In the genomic region with DNA sequence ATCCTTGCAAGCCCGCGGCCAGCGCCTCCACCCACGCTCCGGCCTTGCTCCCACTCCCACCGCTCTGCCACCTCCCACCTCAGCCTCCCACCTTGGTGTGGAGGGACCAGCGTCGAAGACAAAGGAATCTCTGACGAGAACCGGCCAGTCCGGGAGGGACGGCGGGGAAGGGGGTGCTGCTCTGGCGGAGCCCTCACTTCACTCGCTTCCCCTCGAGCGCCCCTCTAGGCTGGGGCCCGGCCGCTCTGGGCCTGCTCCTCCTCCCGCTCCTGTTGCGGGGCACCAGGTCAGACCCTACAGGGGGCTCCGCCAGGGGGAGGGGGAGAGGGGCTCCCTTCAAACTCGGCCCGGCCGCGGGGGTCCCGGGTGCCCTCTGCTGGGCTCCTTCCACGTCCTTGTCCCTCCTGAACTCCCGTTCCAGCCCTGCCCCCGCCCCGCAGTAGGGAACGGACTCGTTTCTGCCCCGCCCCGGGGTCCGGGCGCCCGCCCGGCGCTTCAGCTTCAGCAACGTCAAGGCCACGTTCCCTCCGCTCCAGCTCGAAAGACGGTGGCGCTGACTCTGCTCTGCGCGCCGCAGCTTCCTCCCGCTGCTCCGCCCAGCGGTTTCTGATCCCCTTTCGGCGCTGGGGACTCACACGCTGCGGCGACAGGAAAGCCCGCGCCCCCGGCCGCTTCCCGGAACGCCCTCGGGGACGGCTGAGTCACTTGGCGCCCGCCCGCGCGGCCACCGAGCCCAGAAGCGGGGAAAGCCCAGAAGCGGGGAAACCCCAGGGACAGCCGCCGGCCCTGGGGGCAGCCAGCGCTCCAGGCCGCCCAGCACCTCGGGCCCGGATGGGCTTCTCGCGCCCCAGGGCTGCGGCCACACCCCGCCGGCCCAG, we compare ENCODE assay signal across 8 cellular contexts. TPM values are rescaled to one million over a fixed set of nuclear protein-coding genes. Genes with fewer than 3 reads are reported as not detected.
DNase-seq lines count a peak whose midpoint lies in the region; ATAC-seq and TF ChIP-seq lines count a peak whose summit lies in the region.

No MANE protein-coding gene starts in this region.

- peak overlapping the region; percentile 67 for H3K9ac ChIP-seq in H9 (ENCODE audit: extremely low read depth, insufficient read length, low read length)

- H3K27me3 Mint-ChIP-seq in H9 (ENCODE audit: low read depth) = no peaks in the 10 kb centered on the region

- no peak overlapping the region for H3K23ac ChIP-seq in H9 (ENCODE audit: insufficient read length, low read depth, low read length)

- peak overlapping the region; percentile 67 for H3K14ac ChIP-seq in H9 (ENCODE audit: insufficient read depth, low read length)

- H3K9me3 ChIP-seq in H9 (ENCODE audit: control insufficient read depth, low read depth, low read length) (no peaks in the 10 kb centered on the region), SJCRH30 (replicated peaks) (no peaks in the 10 kb centered on the region), testis (no peaks in the 10 kb centered on the region)

- DNase-seq in GF-D8 (lab: John Stamatoyannopoulos, UW) (peak; percentile 52), H9 (peak; percentile 83), M059J (ENCODE audit: low read depth) (peak; percentile 93), SJCRH30 (peak; percentile 82 to 88), globus pallidus (ENCODE audit: low spot score) (peak; percentile 64), omental fat pad (ENCODE audit: low spot score) (peak; percentile 60), testis (peak; percentile 81)
- peak; percentile 96 for DNase-seq in activated naive CD4-positive, alpha-beta T cell treated with Interleukin-2 at 50 U/mL for 16 hours

- H2BK5ac ChIP-seq in H9 (ENCODE audit: insufficient read length, low read length) = no peak overlapping the region

- no peaks in the 10 kb centered on the region for H4K20me1 ChIP-seq in H9 (ENCODE audit: control insufficient read depth, insufficient read depth, insufficient read length)

- H2AFZ ChIP-seq in H9 (ENCODE audit: low read length) = no peak overlapping the region

- H3K4me2 ChIP-seq in H9 (ENCODE audit: insufficient read depth, insufficient read length, low read length) = peak overlapping the region; percentile 85

- TF ChIP-seq POLR2A in testis (IDR thresholded peaks at IDR 0.05) = no peak

- peak overlapping the region in 2 of 3 experiments; percentile 97; a peak in 4 of 7 replicates for H3K27ac Mint-ChIP-seq in H9

- H3K56ac ChIP-seq in H9 (ENCODE audit: insufficient read length, low read depth, low read length) = no peak overlapping the region

- H3K27me3 ChIP-seq in H9 (ENCODE audit: insufficient read depth, low read length) (no peaks in the 10 kb centered on the region), SJCRH30 (no peaks in the 10 kb centered on the region), testis (no peaks in the 10 kb centered on the region)

- no peak overlapping the region for H3T11ph ChIP-seq in H9 (ENCODE audit: low read length)

- H3K23me2 ChIP-seq in H9 (ENCODE audit: insufficient read length, low read depth, low read length, poor library complexity, severe bottlenecking) = peaks cover 8% of the 10 kb centered on the region

- ATAC-seq in omental fat pad (ENCODE audit: low FRiP score) = peak; percentile 92

- no peak overlapping the region for H2BK12ac ChIP-seq in H9 (ENCODE audit: insufficient read length, low read depth, low read length)

- H2BK15ac ChIP-seq in H9 (ENCODE audit: low read depth, low read length) = no peak overlapping the region

- H3K27ac ChIP-seq in H9 (ENCODE audit: insufficient read length, low read depth, low read length) = peak overlapping the region; percentile 33
- H3K27ac ChIP-seq in SJCRH30 = peak overlapping the region; percentile 90
- H3K27ac ChIP-seq in testis = peak overlapping the region; percentile 93 to 94

- peak overlapping the region; percentile 81 for H3K18ac ChIP-seq in H9 (ENCODE audit: insufficient read length, low read depth, low read length)

- no peaks in the 10 kb centered on the region for H3K36me3 Mint-ChIP-seq in H9 (ENCODE audit: insufficient read depth in 1 of 3, low read depth in 3 of 3)

- H3K9me3 Mint-ChIP-seq in H9 = no peaks in the 10 kb centered on the region

- no peaks in the 10 kb centered on the region for H3K79me2 ChIP-seq in H9 (ENCODE audit: insufficient read depth, low read length)

- H4K8ac ChIP-seq in H9 (replicated peaks; ENCODE audit: insufficient read length, low read depth, low read length) = no peak overlapping the region

- peaks cover 39% of the 10 kb centered on the region in 2 experiments for H3K4me1 Mint-ChIP-seq in H9

- no peak overlapping the region for H2AK5ac ChIP-seq in H9 (ENCODE audit: insufficient read length, low read length)

- H2BK20ac ChIP-seq in H9 (ENCODE audit: low read depth, low read length, poor library complexity, severe bottlenecking) = no peak overlapping the region

- no peak overlapping the region for H3K4ac ChIP-seq in H9 (ENCODE audit: low read depth, low read length)

- H3K4me1 ChIP-seq in H9 (ENCODE audit: insufficient read depth, low read length) = peaks cover 2% of the 10 kb centered on the region; the same call in 1 of the 2 replicates
- peaks cover 25% of the 10 kb centered on the region for H3K4me1 ChIP-seq in SJCRH30
- peaks cover 3% of the 10 kb centered on the region for H3K4me1 ChIP-seq in testis

- H3K4me3 ChIP-seq in SJCRH30 (peak overlapping the region; percentile 65), testis (peak overlapping the region; percentile 66 to 67)

- H4K5ac ChIP-seq in H9 (ENCODE audit: insufficient read length, low read depth, low read length) = no peak overlapping the region

- no peak overlapping the region for H2BK120ac ChIP-seq in H9 (ENCODE audit: low read depth, low read length, poor library complexity, severe bottlenecking)

- peak overlapping the region; percentile 82 to 85 for H3K4me3 Mint-ChIP-seq in H9

- H3K79me1 ChIP-seq in H9 (ENCODE audit: insufficient read depth, low read depth, low read length, poor library complexity, severe bottlenecking) = no peaks in the 10 kb centered on the region

- no peak overlapping the region for H4K91ac ChIP-seq in H9 (ENCODE audit: insufficient read length, low read depth, low read length)

- peak; percentile 44; the same call in 2 of the 3 replicates for TF ChIP-seq CTCF in H9 (conservative IDR thresholded peaks at IDR 0.05)
- TF ChIP-seq CTCF in omental fat pad (IDR thresholded peaks at IDR 0.05) = no peak
- TF ChIP-seq CTCF in testis (IDR thresholded peaks at IDR 0.05) = no peak

- no CpG with 5 or more reads among the region's 84 CpGs for WGBS in H9 (ENCODE audit: extremely low coverage, insufficient read length, low lambda C conversion rate)
- 1% methylated on average over 21 to 84 of the region's 84 CpGs for WGBS in testis, 2 donors

- H3K36me3 ChIP-seq in SJCRH30 (0 out of 2 replicates have a peak, but pooled peaks cover 4% of the 10 kb centered on the region), testis (ENCODE audit: low read depth, missing control alignments) (no peaks in the 10 kb centered on the region)

- intact Hi-C loops in testis (cut with DNase I; ENCODE audit: low total_unique reads) = no loop called here

RNA-seq across cellular contexts. Expression of a gene that starts 28.6 kb away (rescaled TPM):
- total RNA-seq in H9 (2021) (2.2 and 2.4 TPM in 2 replicates), omental fat pad (10 to 100 TPM; 14.4 to 61.2 (median 36.6) TPM), testis (1 to 10 TPM; 5.2 to 5.6 TPM)
- 7.8 and 10.5 TPM in 2 replicates for total RNA-seq in M059J (2014; rRNA removed; shearing (Covaris generic))
- 7.9 and 9.9 TPM in 2 replicates for total RNA-seq in SJCRH30 (2014; rRNA removed; shearing (Covaris generic))
- polyA plus RNA-seq in testis (ENCODE audit: insufficient read depth, low read depth, low replicate concordance) = 6.2 TPM

Comparison
In these comparisons a context has a peak if more than half of its experiments do, and no peak if none do; other contexts are left out.
1. Peak in every context shown above with its lines: DNase-seq, ATAC-seq, H3K4me3 ChIP-seq and H3K27ac ChIP-seq.
2. H3K27ac ChIP-seq: peak in every context shown above with its lines; median percentile 94 in testis; 90 in SJCRH30; 33 in H9.